ENCODE assay signal across 25 cellular contexts in genomic region chrX:9117851-9118250, GRCh38.
"Had no signal": no experiment of that assay in that cellular context is flagged by ENCODE, and none has a peak within 500 bp of the region (broad histone marks: within the 10 kb centered on the region; RNA-seq: fewer than 3 reads in every experiment).

No MANE protein-coding gene starts in this region.

- H3K27me3 ChIP-seq: ascending aorta had no signal

- H3K9me3 Mint-ChIP-seq: activated T-cell treated with anti-CD3 and anti-CD28 coated beads, Interleukin-2, amount 50 U/mL, for 24 hours; central memory CD8-positive, alpha-beta T cell; WTC11 had no signal

- H3K4me1 Mint-ChIP-seq: activated naive CD4-positive, alpha-beta T cell treated with anti-CD3 and anti-CD28 coated beads, Interleukin-2, amount 50 U/mL, for 24 hours; central memory CD8-positive, alpha-beta T cell had no signal

- H3K9me3 ChIP-seq: ascending aorta had no signal

- H3K4me1 ChIP-seq: ascending aorta had no signal

- H3K36me3 Mint-ChIP-seq: activated naive CD4-positive, alpha-beta T cell treated with anti-CD3 and anti-CD28 coated beads, Interleukin-2, amount 50 U/mL, for 24 hours; brain; WTC11 had no signal

- H3K36me3 ChIP-seq: ascending aorta had no signal

- H3K27ac Mint-ChIP-seq: activated CD8-positive, alpha-beta memory T cell treated with anti-CD3 and anti-CD28 coated beads, Interleukin-2, amount 10 ng/mL, durations not matched to agents 7 days and 5 days; activated naive CD4-positive, alpha-beta T cell treated with anti-CD3 and anti-CD28 coated beads, Interleukin-2, amount 50 U/mL, for 24 hours; activated T-cell treated with anti-CD3 and anti-CD28 coated beads, Interleukin-2, amount 50 U/mL, for 24 hours; activated T-helper 1 cell treated with anti-CD3 and anti-CD28 coated beads, Interleukin-12 subunit alpha, Interleukin-12 subunit beta, Interleukin-2, Interleukin-4 antibody, amounts not matched to agents 30 ng/mL and 10 ng/mL and 1 ng/mL, durations not matched to agents 14 hours and 24 hours and 36 hours; brain; T-helper 17 cell; WTC11 had no signal

- DNase-seq: activated CD4-positive, alpha-beta T cell treated with anti-CD3 and anti-CD28 coated beads for 48 hours; activated CD4-positive, alpha-beta T cell treated with anti-CD3 and anti-CD28 coated beads, Interleukin-2, amount 50 U/mL, for 48 hours; activated CD4-positive, CD25-positive, alpha-beta regulatory T cell treated with anti-CD3 and anti-CD28 coated beads, Interleukin-2, amount 50 U/mL, for 72 hours; activated CD8-positive, alpha-beta memory T cell treated with anti-CD3 and anti-CD28 coated beads, Interleukin-2, amount 10 ng/mL, durations not matched to agents 7 days and 5 days; activated effector memory CD4-positive, alpha-beta T cell treated with Interleukin-2 at 50 U/mL for 16 hours; activated naive CD4-positive, alpha-beta T cell; activated T-cell treated with anti-CD3 and anti-CD28 coated beads, Interleukin-2, amount 50 U/mL, for 24 hours; amniotic stem cell; NCI-H1092; NCI-H1417; NCI-H1930; NCI-H2107; NCI-H345; NCI-H510A; NCI-H526 treated with DMSO at 0.1 percent for 48 hours; NCI-H82; SIG-M5; T-helper 17 cell; T-helper 9 cell had no signal

- H3K27ac ChIP-seq: ascending aorta had no signal

- H3K4me3 Mint-ChIP-seq: activated CD8-positive, alpha-beta memory T cell treated with anti-CD3 and anti-CD28 coated beads, Interleukin-2, amount 10 ng/mL, durations not matched to agents 7 days and 5 days; activated naive CD4-positive, alpha-beta T cell treated with anti-CD3 and anti-CD28 coated beads, Interleukin-2, amount 50 U/mL, for 24 hours; activated T-cell treated with anti-CD3 and anti-CD28 coated beads, Interleukin-2, amount 50 U/mL, for 24 hours; activated T-helper 1 cell treated with anti-CD3 and anti-CD28 coated beads, Interleukin-12 subunit alpha, Interleukin-12 subunit beta, Interleukin-2, Interleukin-4 antibody, amounts not matched to agents 30 ng/mL and 10 ng/mL and 1 ng/mL, durations not matched to agents 14 hours and 24 hours and 36 hours; brain; central memory CD8-positive, alpha-beta T cell; T-helper 17 cell; WTC11 had no signal

- H3K4me3 ChIP-seq: ascending aorta had no signal

- H3K27me3 Mint-ChIP-seq: activated CD8-positive, alpha-beta memory T cell treated with anti-CD3 and anti-CD28 coated beads, Interleukin-2, amount 10 ng/mL, durations not matched to agents 7 days and 5 days; activated naive CD4-positive, alpha-beta T cell treated with anti-CD3 and anti-CD28 coated beads, Interleukin-2, amount 50 U/mL, for 24 hours; T-helper 17 cell had no signal

- ATAC-seq: activated CD8-positive, alpha-beta memory T cell treated with anti-CD3 and anti-CD28 coated beads, Interleukin-2, amount 10 ng/mL, durations not matched to agents 7 days and 5 days; T-helper 17 cell; WTC11 had no signal
